In genomic region chr13:107322228-107322627, GRCh38 we compare ENCODE assay signal across 27 cellular contexts.
"Had no signal": no experiment of that assay in that cellular context is flagged by ENCODE, and none has a peak within 500 bp of the region (broad histone marks: within the 10 kb centered on the region; RNA-seq: fewer than 3 reads in every experiment).

No MANE protein-coding gene starts in this region.

- H3K36me3 ChIP-seq: esophagus squamous epithelium, right lobe of liver, thoracic aorta had no signal

- FAIRE-seq: frontal cortex, urothelium cell line had no signal

- H3K9me3 Mint-ChIP-seq: activated CD4-positive, alpha-beta memory T cell treated with anti-CD3 and anti-CD28 coated beads, Interleukin-2, amount 10 ng/mL, durations not matched to agents 7 days and 5 days; activated CD4-positive, alpha-beta T cell treated with anti-CD3 and anti-CD28 coated beads, Interleukin-2, amount 10 ng/mL, durations not matched to agents 7 days and 5 days; endodermal cell; WTC11 had no signal

- H3K36me3 Mint-ChIP-seq: natural killer cell treated with Interleukin-12 subunit alpha and Interleukin-12 subunit beta and Interleukin-15 and Interleukin-18, amount 100 ng/mL, for 72 hours; WTC11 had no signal

- DNase-seq: activated CD4-positive, alpha-beta memory T cell treated with anti-CD3 and anti-CD28 coated beads, Interleukin-2, amount 10 ng/mL, durations not matched to agents 7 days and 5 days; activated CD4-positive, alpha-beta T cell treated with anti-CD3 and anti-CD28 coated beads for 1 hour; activated CD4-positive, alpha-beta T cell treated with anti-CD3 and anti-CD28 coated beads, Interleukin-2, amount 10 ng/mL, durations not matched to agents 7 days and 5 days; activated CD8-positive, alpha-beta memory T cell treated with anti-CD3 and anti-CD28 coated beads, Interleukin-2, amount 50 U/mL, for 48 hours; activated gamma-delta T cell; activated naive CD4-positive, alpha-beta T cell treated with anti-CD3 and anti-CD28 coated beads, Interleukin-2, amount 50 U/mL, for 16 hours; activated T-cell treated with anti-CD3 and anti-CD28 coated beads, Interleukin-2, amount 50 U/mL, for 24 hours; amygdala; central memory CD4-positive, alpha-beta T cell; endodermal cell; esophagus squamous epithelium; glutamatergic neuron; islet precursor cell; left cardiac atrium; left ventricle myocardium superior; mucosa of descending colon; right lobe of liver; stimulated activated CD4-positive, alpha-beta T cell treated with anti-CD3 and anti-CD28 coated beads, Interleukin-12 subunit alpha, Interleukin-12 subunit beta, amount 100 ng/mL, for 4 hours; stimulated activated CD4-positive, alpha-beta T cell treated with anti-CD3 and anti-CD28 coated beads, Interleukin-4, amount 100 ng/mL, for 1 hour; stimulated activated naive CD8-positive, alpha-beta T cell treated with anti-CD3 and anti-CD28 coated beads, Interleukin-15, Interleukin-2, amounts not matched to agents 100 U/mL and 50 U/mL, for 24 hours; T1000; trophoblast cell had no signal

- H3K4me3 ChIP-seq: esophagus squamous epithelium, mucosa of descending colon, right lobe of liver, thoracic aorta had no signal

- H3K4me1 Mint-ChIP-seq: activated CD4-positive, alpha-beta memory T cell treated with anti-CD3 and anti-CD28 coated beads, Interleukin-2, amount 10 ng/mL, durations not matched to agents 7 days and 5 days; activated CD4-positive, alpha-beta T cell treated with anti-CD3 and anti-CD28 coated beads, Interleukin-2, amount 10 ng/mL, durations not matched to agents 7 days and 5 days; endodermal cell; WTC11 had no signal

- H3K4me3 Mint-ChIP-seq: activated CD4-positive, alpha-beta memory T cell treated with anti-CD3 and anti-CD28 coated beads, Interleukin-2, amount 10 ng/mL, durations not matched to agents 7 days and 5 days; activated CD4-positive, alpha-beta T cell treated with anti-CD3 and anti-CD28 coated beads, Interleukin-2, amount 10 ng/mL, durations not matched to agents 7 days and 5 days; activated T-cell treated with anti-CD3 and anti-CD28 coated beads, Interleukin-2, amount 50 U/mL, for 24 hours; endodermal cell; natural killer cell treated with Interleukin-12 subunit alpha and Interleukin-12 subunit beta and Interleukin-15 and Interleukin-18, amount 100 ng/mL, for 72 hours; WTC11 had no signal

- H3K27me3 ChIP-seq: esophagus squamous epithelium, right lobe of liver had no signal

- H3K27me3 Mint-ChIP-seq: activated CD4-positive, alpha-beta memory T cell treated with anti-CD3 and anti-CD28 coated beads, Interleukin-2, amount 10 ng/mL, durations not matched to agents 7 days and 5 days; activated CD4-positive, alpha-beta T cell treated with anti-CD3 and anti-CD28 coated beads, Interleukin-2, amount 10 ng/mL, durations not matched to agents 7 days and 5 days; activated T-cell treated with anti-CD3 and anti-CD28 coated beads, Interleukin-2, amount 50 U/mL, for 24 hours; natural killer cell treated with Interleukin-12 subunit alpha and Interleukin-12 subunit beta and Interleukin-15 and Interleukin-18, amount 100 ng/mL, for 72 hours had no signal

- H3K27ac Mint-ChIP-seq: activated CD4-positive, alpha-beta memory T cell treated with anti-CD3 and anti-CD28 coated beads, Interleukin-2, amount 10 ng/mL, durations not matched to agents 7 days and 5 days; activated CD4-positive, alpha-beta T cell treated with anti-CD3 and anti-CD28 coated beads, Interleukin-2, amount 10 ng/mL, durations not matched to agents 7 days and 5 days; activated T-cell treated with anti-CD3 and anti-CD28 coated beads, Interleukin-2, amount 50 U/mL, for 24 hours; endodermal cell; natural killer cell treated with Interleukin-12 subunit alpha and Interleukin-12 subunit beta and Interleukin-15 and Interleukin-18, amount 100 ng/mL, for 72 hours; WTC11 had no signal
